Comparison of ENCODE assay signal across 8 cellular contexts in the genomic region with DNA sequence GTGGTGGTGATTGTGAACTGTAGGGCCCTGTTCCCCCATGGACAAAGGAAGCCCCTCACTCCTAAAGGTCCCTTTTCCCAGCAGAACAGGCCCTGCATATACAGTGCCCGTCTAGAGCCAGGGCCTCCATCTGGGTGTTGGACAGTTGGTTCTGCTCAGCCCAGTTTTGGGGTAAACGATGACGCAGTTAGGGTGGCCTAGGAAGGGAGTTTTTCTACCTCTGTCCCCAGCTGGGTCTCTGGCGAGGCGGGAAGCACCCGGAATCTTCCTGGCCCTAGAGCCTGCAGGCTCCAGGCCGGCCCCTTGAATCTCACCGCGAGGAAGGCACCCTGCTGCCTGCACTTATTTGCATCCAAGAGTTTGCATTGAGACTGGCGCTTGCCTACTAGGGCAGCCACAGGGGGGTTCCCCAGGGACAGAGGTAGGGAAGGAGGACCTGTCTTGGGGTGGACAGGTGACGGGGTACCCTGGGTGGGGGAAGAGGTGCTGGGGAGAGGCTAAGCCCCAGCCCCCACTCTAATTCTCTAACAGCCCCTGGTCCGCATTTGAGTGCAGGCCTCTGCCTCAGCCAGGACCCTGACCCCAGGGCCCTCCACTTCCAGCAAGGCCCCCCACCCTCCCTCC. TPM values are rescaled to one million over a fixed set of nuclear protein-coding genes. Genes with fewer than 3 reads are reported as not detected.
DNase-seq lines count a peak whose midpoint lies in the region; ATAC-seq and TF ChIP-seq lines count a peak whose summit lies in the region.

No MANE protein-coding gene starts in this region.

- H3K36me3 Mint-ChIP-seq in activated CD4-positive, alpha-beta T cell treated with anti-CD3 and anti-CD28 coated beads, Interleukin-2, amount 10 ng/mL, durations not matched to agents 7 days and 5 days (ENCODE audit: low read depth) = peaks cover 12% of the 10 kb centered on the region

- CTCF ChIA-PET in activated CD4-positive, alpha-beta T cell treated with anti-CD3 and anti-CD28 coated beads, Interleukin-2, amount 10 ng/mL, durations not matched to agents 7 days and 5 days (lab: Charles Lee) = no interaction called here

- H3K4me3 Mint-ChIP-seq in activated CD4-positive, alpha-beta T cell treated with anti-CD3 and anti-CD28 coated beads, Interleukin-2, amount 10 ng/mL, durations not matched to agents 7 days and 5 days = peak overlapping the region; percentile 72

- ATAC-seq in GM19452 (IDR thresholded peaks at IDR 0.05; ENCODE audit: unreplicated experiment) = peak; percentile 66
- peak; percentile 56 for ATAC-seq in HG03460 (IDR thresholded peaks at IDR 0.05; ENCODE audit: unreplicated experiment)

- DNase-seq in EH (ENCODE audit: low read depth) (peak; percentile 19), fibroblast of pulmonary artery (ENCODE audit: low read depth) (peak; percentile 1), nucleus accumbens (lab: John Stamatoyannopoulos, UW) (peak in 43 of 56 donors; percentile 2 to 70 (median 36)), amniotic stem cell (lab: John Stamatoyannopoulos, UW) (no peak), superior temporal gyrus (ENCODE audit: extremely low spot score) (no peak)
- DNase-seq in activated CD4-positive, alpha-beta T cell treated with anti-CD3 and anti-CD28 coated beads, Interleukin-2, amount 10 ng/mL, durations not matched to agents 7 days and 5 days = peak; percentile 8

- H3K27ac Mint-ChIP-seq in activated CD4-positive, alpha-beta T cell treated with anti-CD3 and anti-CD28 coated beads, Interleukin-2, amount 10 ng/mL, durations not matched to agents 7 days and 5 days = peak overlapping the region; percentile 86

- H3K4me3 ChIP-seq in fibroblast of pulmonary artery (replicated peaks; ENCODE audit: low read depth, low read length) = no peak overlapping the region

- H3K4me1 Mint-ChIP-seq in activated CD4-positive, alpha-beta T cell treated with anti-CD3 and anti-CD28 coated beads, Interleukin-2, amount 10 ng/mL, durations not matched to agents 7 days and 5 days = peaks cover 32% of the 10 kb centered on the region

- POLR2A ChIA-PET in activated CD4-positive, alpha-beta T cell treated with anti-CD3 and anti-CD28 coated beads, Interleukin-2, amount 10 ng/mL, durations not matched to agents 7 days and 5 days (lab: Charles Lee) = no interaction called here

- no peaks in the 10 kb centered on the region for H3K27me3 Mint-ChIP-seq in activated CD4-positive, alpha-beta T cell treated with anti-CD3 and anti-CD28 coated beads, Interleukin-2, amount 10 ng/mL, durations not matched to agents 7 days and 5 days

- no peaks in the 10 kb centered on the region for H3K9me3 Mint-ChIP-seq in activated CD4-positive, alpha-beta T cell treated with anti-CD3 and anti-CD28 coated beads, Interleukin-2, amount 10 ng/mL, durations not matched to agents 7 days and 5 days

- TF ChIP-seq CTCF in fibroblast of pulmonary artery (IDR thresholded peaks at IDR 0.05; ENCODE audit: low read length, missing control alignments) = no peak

RNA-seq across cellular contexts. Expression of gene MTA3, which starts 0.5 kb away (rescaled TPM):
- 10 to 100 TPM; 34.5 to 36.5 TPM for total RNA-seq in activated CD4-positive, alpha-beta T cell treated with anti-CD3 and anti-CD28 coated beads, Interleukin-2, amount 10 ng/mL, durations not matched to agents 7 days and 5 days

Comparison
In these comparisons a context has a peak if more than half of its experiments do, and no peak if none do; other contexts are left out.
1. DNase-seq: peak in EH (single experiment), activated CD4-positive, alpha-beta T cell treated with anti-CD3 and anti-CD28 coated beads, Interleukin-2, amount 10 ng/mL, durations not matched to agents 7 days and 5 days (single experiment), fibroblast of pulmonary artery (single experiment) and nucleus accumbens (43 of 56); none in amniotic stem cell (single experiment) and superior temporal gyrus (single experiment).